ENCODE assay signal across 1 cellular context in the genomic region with DNA sequence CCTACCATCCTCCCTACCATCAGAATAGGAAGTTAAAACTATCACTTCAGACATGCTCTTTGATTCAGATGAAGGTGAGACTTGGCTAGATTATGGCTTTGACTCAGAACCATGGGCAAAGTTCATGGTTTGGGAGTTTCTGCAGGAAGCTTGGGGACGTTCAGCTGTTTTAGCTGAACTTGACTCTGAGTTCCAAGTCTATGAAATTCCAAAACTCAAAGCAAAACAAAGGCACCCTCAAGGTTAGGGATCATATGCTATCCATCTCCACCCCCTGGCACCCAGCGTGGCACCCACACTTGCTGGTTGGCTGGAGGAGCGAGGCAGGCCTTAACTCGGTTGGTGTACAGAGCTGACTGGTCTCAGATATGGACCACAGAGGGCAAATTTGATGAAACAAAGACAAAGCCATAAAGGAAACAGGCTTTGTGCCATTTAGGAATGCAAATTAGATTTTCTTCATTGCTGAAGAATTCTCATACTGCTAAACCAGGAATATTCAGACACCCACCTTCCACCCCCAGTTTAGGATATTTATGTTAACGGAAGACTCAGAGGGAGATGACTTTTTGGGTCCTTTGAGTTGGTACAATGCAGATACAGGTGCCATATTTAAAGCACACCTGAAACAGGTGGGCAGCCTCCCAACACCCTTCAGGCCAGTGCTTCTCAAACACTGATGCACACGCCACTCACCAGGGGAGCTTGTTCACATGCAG.
TF ChIP-seq lines count a peak whose summit lies in the region.

No MANE protein-coding gene starts in this region.

TF ChIP-seq in HepG2, 621 proteins besides CTCF, POLR2A, EP300 and RAD21 (continued from another document and continues in another):
- TF ChIP-seq, protein P1, sequence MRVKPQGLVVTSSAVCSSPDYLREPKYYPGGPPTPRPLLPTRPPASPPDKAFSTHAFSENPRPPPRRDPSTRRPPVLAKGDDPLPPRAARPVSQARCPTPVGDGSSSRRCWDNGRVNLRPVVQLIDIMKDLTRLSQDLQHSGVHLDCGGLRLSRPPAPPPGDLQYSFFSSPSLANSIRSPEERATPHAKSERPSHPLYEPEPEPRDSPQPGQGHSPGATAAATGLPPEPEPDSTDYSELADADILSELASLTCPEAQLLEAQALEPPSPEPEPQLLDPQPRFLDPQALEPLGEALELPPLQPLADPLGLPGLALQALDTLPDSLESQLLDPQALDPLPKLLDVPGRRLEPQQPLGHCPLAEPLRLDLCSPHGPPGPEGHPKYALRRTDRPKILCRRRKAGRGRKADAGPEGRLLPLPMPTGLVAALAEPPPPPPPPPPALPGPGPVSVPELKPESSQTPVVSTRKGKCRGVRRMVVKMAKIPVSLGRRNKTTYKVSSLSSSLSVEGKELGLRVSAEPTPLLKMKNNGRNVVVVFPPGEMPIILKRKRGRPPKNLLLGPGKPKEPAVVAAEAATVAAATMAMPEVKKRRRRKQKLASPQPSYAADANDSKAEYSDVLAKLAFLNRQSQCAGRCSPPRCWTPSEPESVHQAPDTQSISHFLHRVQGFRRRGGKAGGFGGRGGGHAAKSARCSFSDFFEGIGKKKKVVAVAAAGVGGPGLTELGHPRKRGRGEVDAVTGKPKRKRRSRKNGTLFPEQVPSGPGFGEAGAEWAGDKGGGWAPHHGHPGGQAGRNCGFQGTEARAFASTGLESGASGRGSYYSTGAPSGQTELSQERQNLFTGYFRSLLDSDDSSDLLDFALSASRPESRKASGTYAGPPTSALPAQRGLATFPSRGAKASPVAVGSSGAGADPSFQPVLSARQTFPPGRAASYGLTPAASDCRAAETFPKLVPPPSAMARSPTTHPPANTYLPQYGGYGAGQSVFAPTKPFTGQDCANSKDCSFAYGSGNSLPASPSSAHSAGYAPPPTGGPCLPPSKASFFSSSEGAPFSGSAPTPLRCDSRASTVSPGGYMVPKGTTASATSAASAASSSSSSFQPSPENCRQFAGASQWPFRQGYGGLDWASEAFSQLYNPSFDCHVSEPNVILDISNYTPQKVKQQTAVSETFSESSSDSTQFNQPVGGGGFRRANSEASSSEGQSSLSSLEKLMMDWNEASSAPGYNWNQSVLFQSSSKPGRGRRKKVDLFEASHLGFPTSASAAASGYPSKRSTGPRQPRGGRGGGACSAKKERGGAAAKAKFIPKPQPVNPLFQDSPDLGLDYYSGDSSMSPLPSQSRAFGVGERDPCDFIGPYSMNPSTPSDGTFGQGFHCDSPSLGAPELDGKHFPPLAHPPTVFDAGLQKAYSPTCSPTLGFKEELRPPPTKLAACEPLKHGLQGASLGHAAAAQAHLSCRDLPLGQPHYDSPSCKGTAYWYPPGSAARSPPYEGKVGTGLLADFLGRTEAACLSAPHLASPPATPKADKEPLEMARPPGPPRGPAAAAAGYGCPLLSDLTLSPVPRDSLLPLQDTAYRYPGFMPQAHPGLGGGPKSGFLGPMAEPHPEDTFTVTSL (CRISPR knock-in tag; IDR thresholded peaks at IDR 0.05; ENCODE audit: borderline replicate concordance), result peak; percentile 65; the same call in 1 of the 2 replicates
- TF ChIP-seq, protein P2, sequence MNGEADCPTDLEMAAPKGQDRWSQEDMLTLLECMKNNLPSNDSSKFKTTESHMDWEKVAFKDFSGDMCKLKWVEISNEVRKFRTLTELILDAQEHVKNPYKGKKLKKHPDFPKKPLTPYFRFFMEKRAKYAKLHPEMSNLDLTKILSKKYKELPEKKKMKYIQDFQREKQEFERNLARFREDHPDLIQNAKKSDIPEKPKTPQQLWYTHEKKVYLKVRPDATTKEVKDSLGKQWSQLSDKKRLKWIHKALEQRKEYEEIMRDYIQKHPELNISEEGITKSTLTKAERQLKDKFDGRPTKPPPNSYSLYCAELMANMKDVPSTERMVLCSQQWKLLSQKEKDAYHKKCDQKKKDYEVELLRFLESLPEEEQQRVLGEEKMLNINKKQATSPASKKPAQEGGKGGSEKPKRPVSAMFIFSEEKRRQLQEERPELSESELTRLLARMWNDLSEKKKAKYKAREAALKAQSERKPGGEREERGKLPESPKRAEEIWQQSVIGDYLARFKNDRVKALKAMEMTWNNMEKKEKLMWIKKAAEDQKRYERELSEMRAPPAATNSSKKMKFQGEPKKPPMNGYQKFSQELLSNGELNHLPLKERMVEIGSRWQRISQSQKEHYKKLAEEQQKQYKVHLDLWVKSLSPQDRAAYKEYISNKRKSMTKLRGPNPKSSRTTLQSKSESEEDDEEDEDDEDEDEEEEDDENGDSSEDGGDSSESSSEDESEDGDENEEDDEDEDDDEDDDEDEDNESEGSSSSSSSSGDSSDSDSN (CRISPR knock-in tag; IDR thresholded peaks at IDR 0.05), result no peak
- no peak for TF ChIP-seq ZNF10 (CRISPR knock-in tag; IDR thresholded peaks at IDR 0.05; ENCODE audit: borderline replicate concordance, low read depth)
- TF ChIP-seq SP5 (CRISPR knock-in tag; IDR thresholded peaks at IDR 0.05; ENCODE audit: borderline replicate concordance, low read depth), result 0 out of 2 replicates have a peak, but pooled peaks have one; percentile 7
- no peak for TF ChIP-seq DR1 (CRISPR knock-in tag; IDR thresholded peaks at IDR 0.05)
- TF ChIP-seq NCOR1 (IDR thresholded peaks at IDR 0.05; ENCODE audit: borderline replicate concordance, low read length), result no peak; the same call in 1 of the 2 replicates
- TF ChIP-seq TGIF2 (CRISPR knock-in tag; IDR thresholded peaks at IDR 0.05), result no peak
- no peak for TF ChIP-seq ZNF207 (IDR thresholded peaks at IDR 0.05; ENCODE audit: borderline replicate concordance)
- TF ChIP-seq MED1 (CRISPR knock-in tag; IDR thresholded peaks at IDR 0.05), result peak; percentile 66
- TF ChIP-seq CBX1 (IDR thresholded peaks at IDR 0.05; ENCODE audit: low read depth), result no peak
- TF ChIP-seq, protein P3, sequence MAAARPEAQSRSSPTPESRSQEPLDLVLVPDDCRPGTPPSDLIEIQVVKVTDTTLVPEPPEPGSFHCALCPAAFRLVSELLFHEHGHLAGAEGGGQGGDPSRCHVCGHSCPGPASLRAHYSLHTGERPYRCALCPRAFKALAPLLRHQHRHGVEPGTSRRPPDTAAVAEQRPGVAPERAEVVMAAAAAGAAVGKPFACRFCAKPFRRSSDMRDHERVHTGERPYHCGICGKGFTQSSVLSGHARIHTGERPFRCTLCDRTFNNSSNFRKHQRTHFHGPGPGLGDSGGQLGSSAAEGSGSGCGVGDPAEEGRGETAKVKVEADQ (CRISPR knock-in tag; IDR thresholded peaks at IDR 0.05; ENCODE audit: borderline replicate concordance), result 0 out of 2 replicates have a peak, but pooled peaks have one; percentile 5
- TF ChIP-seq ZNF550 (CRISPR knock-in tag; IDR thresholded peaks at IDR 0.05; ENCODE audit: borderline replicate concordance), result no peak
- TF ChIP-seq, protein P4, sequence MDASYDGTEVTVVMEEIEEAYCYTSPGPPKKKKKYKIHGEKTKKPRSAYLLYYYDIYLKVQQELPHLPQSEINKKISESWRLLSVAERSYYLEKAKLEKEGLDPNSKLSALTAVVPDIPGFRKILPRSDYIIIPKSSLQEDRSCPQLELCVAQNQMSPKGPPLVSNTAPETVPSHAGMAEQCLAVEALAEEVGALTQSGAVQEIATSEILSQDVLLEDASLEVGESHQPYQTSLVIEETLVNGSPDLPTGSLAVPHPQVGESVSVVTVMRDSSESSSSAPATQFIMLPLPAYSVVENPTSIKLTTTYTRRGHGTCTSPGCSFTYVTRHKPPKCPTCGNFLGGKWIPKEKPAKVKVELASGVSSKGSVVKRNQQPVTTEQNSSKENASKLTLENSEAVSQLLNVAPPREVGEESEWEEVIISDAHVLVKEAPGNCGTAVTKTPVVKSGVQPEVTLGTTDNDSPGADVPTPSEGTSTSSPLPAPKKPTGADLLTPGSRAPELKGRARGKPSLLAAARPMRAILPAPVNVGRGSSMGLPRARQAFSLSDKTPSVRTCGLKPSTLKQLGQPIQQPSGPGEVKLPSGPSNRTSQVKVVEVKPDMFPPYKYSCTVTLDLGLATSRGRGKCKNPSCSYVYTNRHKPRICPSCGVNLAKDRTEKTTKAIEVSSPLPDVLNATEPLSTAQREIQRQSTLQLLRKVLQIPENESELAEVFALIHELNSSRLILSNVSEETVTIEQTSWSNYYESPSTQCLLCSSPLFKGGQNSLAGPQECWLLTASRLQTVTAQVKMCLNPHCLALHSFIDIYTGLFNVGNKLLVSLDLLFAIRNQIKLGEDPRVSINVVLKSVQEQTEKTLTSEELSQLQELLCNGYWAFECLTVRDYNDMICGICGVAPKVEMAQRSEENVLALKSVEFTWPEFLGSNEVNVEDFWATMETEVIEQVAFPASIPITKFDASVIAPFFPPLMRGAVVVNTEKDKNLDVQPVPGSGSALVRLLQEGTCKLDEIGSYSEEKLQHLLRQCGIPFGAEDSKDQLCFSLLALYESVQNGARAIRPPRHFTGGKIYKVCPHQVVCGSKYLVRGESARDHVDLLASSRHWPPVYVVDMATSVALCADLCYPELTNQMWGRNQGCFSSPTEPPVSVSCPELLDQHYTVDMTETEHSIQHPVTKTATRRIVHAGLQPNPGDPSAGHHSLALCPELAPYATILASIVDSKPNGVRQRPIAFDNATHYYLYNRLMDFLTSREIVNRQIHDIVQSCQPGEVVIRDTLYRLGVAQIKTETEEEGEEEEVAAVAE (CRISPR knock-in tag; IDR thresholded peaks at IDR 0.05; ENCODE audit: borderline replicate concordance), result no peak
- TF ChIP-seq SETDB1 (CRISPR knock-in tag; IDR thresholded peaks at IDR 0.05; ENCODE audit: borderline replicate concordance), result no peak
- TF ChIP-seq ZNF205 (CRISPR knock-in tag; IDR thresholded peaks at IDR 0.05), result peak; percentile 50; the same call in 1 of the 2 replicates
- TF ChIP-seq, protein P5, sequence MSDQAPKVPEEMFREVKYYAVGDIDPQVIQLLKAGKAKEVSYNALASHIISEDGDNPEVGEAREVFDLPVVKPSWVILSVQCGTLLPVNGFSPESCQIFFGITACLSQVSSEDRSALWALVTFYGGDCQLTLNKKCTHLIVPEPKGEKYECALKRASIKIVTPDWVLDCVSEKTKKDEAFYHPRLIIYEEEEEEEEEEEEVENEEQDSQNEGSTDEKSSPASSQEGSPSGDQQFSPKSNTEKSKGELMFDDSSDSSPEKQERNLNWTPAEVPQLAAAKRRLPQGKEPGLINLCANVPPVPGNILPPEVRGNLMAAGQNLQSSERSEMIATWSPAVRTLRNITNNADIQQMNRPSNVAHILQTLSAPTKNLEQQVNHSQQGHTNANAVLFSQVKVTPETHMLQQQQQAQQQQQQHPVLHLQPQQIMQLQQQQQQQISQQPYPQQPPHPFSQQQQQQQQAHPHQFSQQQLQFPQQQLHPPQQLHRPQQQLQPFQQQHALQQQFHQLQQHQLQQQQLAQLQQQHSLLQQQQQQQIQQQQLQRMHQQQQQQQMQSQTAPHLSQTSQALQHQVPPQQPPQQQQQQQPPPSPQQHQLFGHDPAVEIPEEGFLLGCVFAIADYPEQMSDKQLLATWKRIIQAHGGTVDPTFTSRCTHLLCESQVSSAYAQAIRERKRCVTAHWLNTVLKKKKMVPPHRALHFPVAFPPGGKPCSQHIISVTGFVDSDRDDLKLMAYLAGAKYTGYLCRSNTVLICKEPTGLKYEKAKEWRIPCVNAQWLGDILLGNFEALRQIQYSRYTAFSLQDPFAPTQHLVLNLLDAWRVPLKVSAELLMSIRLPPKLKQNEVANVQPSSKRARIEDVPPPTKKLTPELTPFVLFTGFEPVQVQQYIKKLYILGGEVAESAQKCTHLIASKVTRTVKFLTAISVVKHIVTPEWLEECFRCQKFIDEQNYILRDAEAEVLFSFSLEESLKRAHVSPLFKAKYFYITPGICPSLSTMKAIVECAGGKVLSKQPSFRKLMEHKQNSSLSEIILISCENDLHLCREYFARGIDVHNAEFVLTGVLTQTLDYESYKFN (CRISPR knock-in tag; conservative IDR thresholded peaks at IDR 0.05), result 0 out of 2 replicates have a peak, but pooled peaks have one; percentile 40
- TF ChIP-seq ELF3 (CRISPR knock-in tag; IDR thresholded peaks at IDR 0.05), result no peak
- TF ChIP-seq MEF2D (CRISPR knock-in tag; IDR thresholded peaks at IDR 0.05), result no peak
- TF ChIP-seq, protein P6, sequence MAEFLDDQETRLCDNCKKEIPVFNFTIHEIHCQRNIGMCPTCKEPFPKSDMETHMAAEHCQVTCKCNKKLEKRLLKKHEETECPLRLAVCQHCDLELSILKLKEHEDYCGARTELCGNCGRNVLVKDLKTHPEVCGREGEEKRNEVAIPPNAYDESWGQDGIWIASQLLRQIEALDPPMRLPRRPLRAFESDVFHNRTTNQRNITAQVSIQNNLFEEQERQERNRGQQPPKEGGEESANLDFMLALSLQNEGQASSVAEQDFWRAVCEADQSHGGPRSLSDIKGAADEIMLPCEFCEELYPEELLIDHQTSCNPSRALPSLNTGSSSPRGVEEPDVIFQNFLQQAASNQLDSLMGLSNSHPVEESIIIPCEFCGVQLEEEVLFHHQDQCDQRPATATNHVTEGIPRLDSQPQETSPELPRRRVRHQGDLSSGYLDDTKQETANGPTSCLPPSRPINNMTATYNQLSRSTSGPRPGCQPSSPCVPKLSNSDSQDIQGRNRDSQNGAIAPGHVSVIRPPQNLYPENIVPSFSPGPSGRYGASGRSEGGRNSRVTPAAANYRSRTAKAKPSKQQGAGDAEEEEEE (CRISPR knock-in tag; IDR thresholded peaks at IDR 0.05; ENCODE audit: borderline replicate concordance), result no peak
- TF ChIP-seq, protein P7, sequence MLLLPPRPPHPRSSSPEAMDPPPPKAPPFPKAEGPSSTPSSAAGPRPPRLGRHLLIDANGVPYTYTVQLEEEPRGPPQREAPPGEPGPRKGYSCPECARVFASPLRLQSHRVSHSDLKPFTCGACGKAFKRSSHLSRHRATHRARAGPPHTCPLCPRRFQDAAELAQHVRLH (CRISPR knock-in tag; IDR thresholded peaks at IDR 0.05; ENCODE audit: borderline replicate concordance, low read depth), result no peak
- TF ChIP-seq, protein P8, sequence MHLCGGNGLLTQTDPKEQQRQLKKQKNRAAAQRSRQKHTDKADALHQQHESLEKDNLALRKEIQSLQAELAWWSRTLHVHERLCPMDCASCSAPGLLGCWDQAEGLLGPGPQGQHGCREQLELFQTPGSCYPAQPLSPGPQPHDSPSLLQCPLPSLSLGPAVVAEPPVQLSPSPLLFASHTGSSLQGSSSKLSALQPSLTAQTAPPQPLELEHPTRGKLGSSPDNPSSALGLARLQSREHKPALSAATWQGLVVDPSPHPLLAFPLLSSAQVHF (CRISPR knock-in tag; IDR thresholded peaks at IDR 0.05), result no peak
- no peak for TF ChIP-seq ZNF672 (CRISPR knock-in tag; IDR thresholded peaks at IDR 0.05)
- TF ChIP-seq, protein P9, sequence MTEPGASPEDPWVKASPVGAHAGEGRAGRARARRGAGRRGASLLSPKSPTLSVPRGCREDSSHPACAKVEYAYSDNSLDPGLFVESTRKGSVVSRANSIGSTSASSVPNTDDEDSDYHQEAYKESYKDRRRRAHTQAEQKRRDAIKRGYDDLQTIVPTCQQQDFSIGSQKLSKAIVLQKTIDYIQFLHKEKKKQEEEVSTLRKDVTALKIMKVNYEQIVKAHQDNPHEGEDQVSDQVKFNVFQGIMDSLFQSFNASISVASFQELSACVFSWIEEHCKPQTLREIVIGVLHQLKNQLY (CRISPR knock-in tag; IDR thresholded peaks at IDR 0.05), result no peak; the same call in 1 of the 2 replicates
- TF ChIP-seq ZNF569 (CRISPR knock-in tag; IDR thresholded peaks at IDR 0.05; ENCODE audit: borderline replicate concordance), result no peak
- TF ChIP-seq MAZ (IDR thresholded peaks at IDR 0.05; ENCODE audit: borderline replicate concordance, low read depth, low read length), result no peak
- no peak for TF ChIP-seq MAZ (CRISPR knock-in tag; IDR thresholded peaks at IDR 0.05; ENCODE audit: low read depth)
- TF ChIP-seq HNF4A (CRISPR knock-in tag; IDR thresholded peaks at IDR 0.05), result peak; percentile 59
- TF ChIP-seq ZNF33B (CRISPR knock-in tag; IDR thresholded peaks at IDR 0.05), result no peak
- TF ChIP-seq ZNF891 (CRISPR knock-in tag; IDR thresholded peaks at IDR 0.05), result no peak
- TF ChIP-seq, protein P10, sequence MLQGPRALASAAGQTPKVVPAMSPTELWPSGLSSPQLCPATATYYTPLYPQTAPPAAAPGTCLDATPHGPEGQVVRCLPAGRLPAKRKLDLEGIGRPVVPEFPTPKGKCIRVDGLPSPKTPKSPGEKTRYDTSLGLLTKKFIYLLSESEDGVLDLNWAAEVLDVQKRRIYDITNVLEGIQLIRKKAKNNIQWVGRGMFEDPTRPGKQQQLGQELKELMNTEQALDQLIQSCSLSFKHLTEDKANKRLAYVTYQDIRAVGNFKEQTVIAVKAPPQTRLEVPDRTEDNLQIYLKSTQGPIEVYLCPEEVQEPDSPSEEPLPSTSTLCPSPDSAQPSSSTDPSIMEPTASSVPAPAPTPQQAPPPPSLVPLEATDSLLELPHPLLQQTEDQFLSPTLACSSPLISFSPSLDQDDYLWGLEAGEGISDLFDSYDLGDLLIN (CRISPR knock-in tag; IDR thresholded peaks at IDR 0.05; ENCODE audit: borderline replicate concordance), result no peak
